Comparison of ENCODE assay signal across 8 cellular contexts in the genomic region with DNA sequence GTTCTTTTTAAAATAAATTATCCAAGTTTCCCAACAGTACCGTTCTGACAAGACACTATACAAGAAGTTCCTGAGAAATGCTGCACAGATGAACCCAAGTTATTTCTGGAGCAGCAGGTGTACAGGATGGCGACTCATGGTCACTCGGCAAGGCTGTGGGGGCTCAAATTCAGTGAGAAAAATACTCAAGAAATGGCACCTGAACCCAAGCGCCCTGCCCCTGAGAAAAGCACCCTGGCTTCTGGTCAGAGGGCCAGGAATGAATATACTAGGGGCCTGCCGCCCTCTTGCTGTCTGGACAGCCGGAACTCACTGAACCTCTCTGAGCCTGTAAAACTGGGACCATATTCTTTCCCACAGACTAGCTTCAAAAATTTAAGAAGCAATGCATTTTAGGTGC. TPM values are rescaled to one million over a fixed set of nuclear protein-coding genes. Genes with fewer than 3 reads are reported as not detected.
A peak's percentile ranks its signal among the peaks of the same experiment; 100 is the strongest.
DNase-seq lines count a peak whose midpoint lies in the region; ATAC-seq and TF ChIP-seq lines count a peak whose summit lies in the region.

No MANE protein-coding gene starts in this region.

- CTCF ChIA-PET in MCF 10A (lab: Yijun Ruan, JAX) = interaction anchor here (0.6 to 14.3 kb wide), 11 partner anchors 24 to 595 kb away, joined by 3 to 151 read pairs (median 4); no protein-coding TSS in a partner anchor

- BruUV-seq in MCF 10A (replicated peaks; lab: Mats Ljungman, UMichigan) = no TSS peak

- peaks cover 34% of the 10 kb centered on the region for H3K4me1 Mint-ChIP-seq in MCF 10A (ENCODE audit: insufficient read depth, unreplicated experiment)

- H3K4me1 ChIP-seq in ACC112 (ENCODE audit: control insufficient read depth, insufficient read depth, low read length, unreplicated experiment) (peaks cover 32% of the 10 kb centered on the region), mucosa of stomach (ENCODE audit: control insufficient read depth, insufficient read depth, low read length) (peaks cover 51% of the 10 kb centered on the region)

- H3K4me3 ChIP-seq in ACC112 (ENCODE audit: low read depth, low read length) = peak overlapping the region; percentile 90
- H3K4me3 ChIP-seq in HL-60 (replicated peaks; ENCODE audit: insufficient read depth, low read length) = peak overlapping the region; percentile 71
- peak overlapping the region; percentile 48 for H3K4me3 ChIP-seq in mucosa of stomach (ENCODE audit: low read length)

- no peak overlapping the region for H2AFZ ChIP-seq in ACC112 (ENCODE audit: low read length, unreplicated experiment)

- intact Hi-C loops in MCF 10A (cut with micrococcal nuclease) = no loop called here

- TF ChIP-seq CTCF in HL-60 (IDR thresholded peaks at IDR 0.05; ENCODE audit: insufficient read depth, low read length) = no peak
- TF ChIP-seq CTCF in MCF 10A (IDR thresholded peaks at IDR 0.05; ENCODE audit: unreplicated experiment) = no peak

- peaks cover 33% of the 10 kb centered on the region for H3K79me2 ChIP-seq in ACC112 (ENCODE audit: control insufficient read depth, insufficient read depth, low read length, unreplicated experiment)

- peak overlapping the region; percentile 82 for H3K27ac Mint-ChIP-seq in MCF 10A (ENCODE audit: low read depth, unreplicated experiment)

- POLR2A ChIA-PET in MCF 10A (lab: Yijun Ruan, JAX) = interaction anchor here (0.5 to 3.0 kb wide), 13 partner anchors 11 to 233 kb away, joined by 3 to 20 read pairs (median 8); no protein-coding TSS in a partner anchor

- H3K27ac ChIP-seq in ACC112 (ENCODE audit: low read depth, low read length) = no peak overlapping the region
- H3K27ac ChIP-seq in HL-60 (replicated peaks) = peak overlapping the region; percentile 76; the same call in 1 of the 2 replicates

- peak overlapping the region; percentile 73 for H3K9ac ChIP-seq in mucosa of stomach (ENCODE audit: low read length)

- no peak for ATAC-seq in GM18867 (IDR thresholded peaks at IDR 0.05; ENCODE audit: unreplicated experiment)

- DNase-seq in HL-60 (ENCODE audit: low read depth in 1 of 2, low spot score in 1 of 2) (no peak), MCF 10A (ENCODE audit: unreplicated experiment) (no peak), NCI-H2081 treated with DMSO at 0.1 percent for 48 hours (lab: John Stamatoyannopoulos, UW) (no peak), foreskin melanocyte (no peak), NCI-H1930 (lab: John Stamatoyannopoulos, UW) (no peak)

- H3K27me3 ChIP-seq in ACC112 (ENCODE audit: insufficient read depth, low read length) (no peaks in the 10 kb centered on the region), HL-60 (ENCODE audit: insufficient read depth, poor library complexity, severe bottlenecking) (no peaks in the 10 kb centered on the region), mucosa of stomach (ENCODE audit: control insufficient read depth, insufficient read depth, low read length) (no peaks in the 10 kb centered on the region)

- H3K36me3 ChIP-seq in ACC112 (ENCODE audit: insufficient read depth, low read length) (no peaks in the 10 kb centered on the region), mucosa of stomach (ENCODE audit: control insufficient read depth, insufficient read depth, low read length) (no peaks in the 10 kb centered on the region)

- peak overlapping the region; percentile 85 for H3K4me3 Mint-ChIP-seq in MCF 10A (ENCODE audit: unreplicated experiment)

- H3K36me3 Mint-ChIP-seq in MCF 10A (ENCODE audit: insufficient read depth, unreplicated experiment) = peaks cover 4% of the 10 kb centered on the region

- no peaks in the 10 kb centered on the region for H3K27me3 Mint-ChIP-seq in MCF 10A (ENCODE audit: insufficient read depth, unreplicated experiment)

- no peaks in the 10 kb centered on the region for H3K9me3 ChIP-seq in mucosa of stomach (ENCODE audit: control insufficient read depth, low read length)

- no peaks in the 10 kb centered on the region for H3K9me3 Mint-ChIP-seq in MCF 10A (ENCODE audit: unreplicated experiment)

RNA-seq across cellular contexts. Expression of a gene that starts 1.6 kb away (rescaled TPM):
- total RNA-seq in MCF 10A (2022) = 55.4 and 73.0 TPM in 2 replicates
